21 cellular contexts compared by ENCODE assay signal in the genomic region with DNA sequence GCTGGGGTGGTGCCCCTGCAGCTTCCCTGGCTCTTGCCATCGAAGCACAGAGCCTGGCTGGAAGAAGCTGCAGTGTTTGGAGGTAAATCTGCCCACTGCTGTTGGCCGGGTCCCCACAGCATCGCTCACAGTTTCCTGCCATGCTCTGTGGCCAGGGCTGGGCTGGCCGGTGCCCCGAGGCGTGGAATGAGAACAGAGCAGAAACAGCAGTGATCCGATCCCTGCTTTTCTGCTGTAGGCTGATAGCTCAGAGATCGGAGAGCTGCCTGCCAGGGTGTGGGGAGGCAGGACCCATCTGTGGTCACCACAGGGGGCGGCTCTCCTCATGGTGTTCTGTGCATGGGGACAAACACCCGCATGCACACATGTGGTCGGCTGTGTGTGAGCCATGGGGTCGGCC. TPM values are rescaled to one million over a fixed set of nuclear protein-coding genes. Genes with fewer than 3 reads are reported as not detected.
A peak's percentile ranks its signal among the peaks of the same experiment; 100 is the strongest.
DNase-seq lines count a peak whose midpoint lies in the region; ATAC-seq and TF ChIP-seq lines count a peak whose summit lies in the region.
"Had no signal": no experiment of that assay in that cellular context is flagged by ENCODE, and none has a peak within 500 bp of the region (broad histone marks: within the 10 kb centered on the region; RNA-seq: fewer than 3 reads in every experiment).

No MANE protein-coding gene starts in this region.

- H3K9me3 Mint-ChIP-seq in stimulated activated memory B cell treated with anti-CD40 and anti-IgM and Interleukin-4, amounts not matched to agents 10 μg/mL and 1 μg/mL and 100 μg/mL, for 72 hours, result no peaks in the 10 kb centered on the region
- H3K9me3 Mint-ChIP-seq: activated CD4-positive, alpha-beta T cell treated with anti-CD3 and anti-CD28 coated beads, Interleukin-2, amount 10 ng/mL, durations not matched to agents 7 days and 5 days; activated naive CD8-positive, alpha-beta T cell treated with anti-CD3 and anti-CD28 coated beads for 36 hours; activated T-cell treated with anti-CD3 and anti-CD28 coated beads, Interleukin-2, amount 50 U/mL, for 24 hours; stimulated activated naive B cell treated with anti-CD40 and anti-IgM and Interleukin-4, amounts not matched to agents 10 μg/mL and 1 μg/mL and 100 μg/mL, for 72 hours; type B pancreatic cell; WTC11 had no signal

- no peaks in the 10 kb centered on the region for H3K4me1 Mint-ChIP-seq in stimulated activated memory B cell treated with anti-CD40 and anti-IgM and Interleukin-4, amounts not matched to agents 10 μg/mL and 1 μg/mL and 100 μg/mL, for 72 hours
- H3K4me1 Mint-ChIP-seq: activated CD4-positive, alpha-beta T cell treated with anti-CD3 and anti-CD28 coated beads, Interleukin-2, amount 10 ng/mL, durations not matched to agents 7 days and 5 days; activated naive CD8-positive, alpha-beta T cell treated with anti-CD3 and anti-CD28 coated beads for 36 hours; CD4-positive, CD25-positive, alpha-beta regulatory T cell; stimulated activated naive B cell treated with anti-CD40 and anti-IgM and Interleukin-4, amounts not matched to agents 10 μg/mL and 1 μg/mL and 100 μg/mL, for 72 hours; WTC11 had no signal

- in situ Hi-C loops in G401 (cut with HindIII; ENCODE audit: low sequenced_read_pairs), result no loop called here

- no peak overlapping the region for H3K27ac Mint-ChIP-seq in stimulated activated memory B cell treated with anti-CD40 and anti-IgM and Interleukin-4, amounts not matched to agents 10 μg/mL and 1 μg/mL and 100 μg/mL, for 72 hours
- H3K27ac Mint-ChIP-seq: activated CD4-positive, alpha-beta T cell treated with anti-CD3 and anti-CD28 coated beads, Interleukin-2, amount 10 ng/mL, durations not matched to agents 7 days and 5 days; activated naive CD8-positive, alpha-beta T cell treated with anti-CD3 and anti-CD28 coated beads for 36 hours; activated T-cell treated with anti-CD3 and anti-CD28 coated beads, Interleukin-2, amount 50 U/mL, for 24 hours; CD4-positive, CD25-positive, alpha-beta regulatory T cell; stimulated activated naive B cell treated with anti-CD40 and anti-IgM and Interleukin-4, amounts not matched to agents 10 μg/mL and 1 μg/mL and 100 μg/mL, for 72 hours; type B pancreatic cell; WTC11 had no signal

- DNase-seq in G401 (ENCODE audit: low spot score) (peak; percentile 70), ecto neural progenitor cell (ENCODE audit: low spot score) (peak; percentile 39), cortex of kidney (lab: John Stamatoyannopoulos, UW) (no peak), NCI-H146 treated with DMSO at 0.1 percent for 48 hours (lab: John Stamatoyannopoulos, UW; ENCODE audit: unreplicated experiment) (no peak)
- DNase-seq in activated CD4-positive, alpha-beta T cell treated with anti-CD3 and anti-CD28 coated beads, Interleukin-2, amount 50 U/mL, for 4 hours, result no peak
- DNase-seq: activated CD4-positive, alpha-beta T cell treated with anti-CD3 and anti-CD28 coated beads, Interleukin-2, amount 10 ng/mL, durations not matched to agents 7 days and 5 days; activated gamma-delta T cell; activated naive CD8-positive, alpha-beta T cell treated with anti-CD3 and anti-CD28 coated beads for 36 hours; activated T-cell treated with anti-CD3 and anti-CD28 coated beads, Interleukin-2, amount 50 U/mL, for 24 hours; CD4-positive, CD25-positive, alpha-beta regulatory T cell; dermis blood vessel endothelial cell; DMS79 treated with DMSO at 0.1 percent for 48 hours; left ventricle myocardium superior; NCI-H1694 treated with DMSO at 0.1 percent for 48 hours; stimulated activated naive B cell treated with anti-CD40 and anti-IgM and Interleukin-4, amounts not matched to agents 10 μg/mL and 1 μg/mL and 100 μg/mL, for 72 hours had no signal

- H3K36me3 Mint-ChIP-seq in stimulated activated memory B cell treated with anti-CD40 and anti-IgM and Interleukin-4, amounts not matched to agents 10 μg/mL and 1 μg/mL and 100 μg/mL, for 72 hours, result no peaks in the 10 kb centered on the region
- H3K36me3 Mint-ChIP-seq: activated naive CD8-positive, alpha-beta T cell treated with anti-CD3 and anti-CD28 coated beads for 36 hours; CD4-positive, CD25-positive, alpha-beta regulatory T cell; stimulated activated naive B cell treated with anti-CD40 and anti-IgM and Interleukin-4, amounts not matched to agents 10 μg/mL and 1 μg/mL and 100 μg/mL, for 72 hours; type B pancreatic cell; WTC11 had no signal

- no peaks in the 10 kb centered on the region for H3K27me3 Mint-ChIP-seq in stimulated activated memory B cell treated with anti-CD40 and anti-IgM and Interleukin-4, amounts not matched to agents 10 μg/mL and 1 μg/mL and 100 μg/mL, for 72 hours
- H3K27me3 Mint-ChIP-seq: activated CD4-positive, alpha-beta T cell treated with anti-CD3 and anti-CD28 coated beads, Interleukin-2, amount 10 ng/mL, durations not matched to agents 7 days and 5 days; activated naive CD8-positive, alpha-beta T cell treated with anti-CD3 and anti-CD28 coated beads for 36 hours; activated T-cell treated with anti-CD3 and anti-CD28 coated beads, Interleukin-2, amount 50 U/mL, for 24 hours; CD4-positive, CD25-positive, alpha-beta regulatory T cell; stimulated activated naive B cell treated with anti-CD40 and anti-IgM and Interleukin-4, amounts not matched to agents 10 μg/mL and 1 μg/mL and 100 μg/mL, for 72 hours; type B pancreatic cell had no signal

- no peak overlapping the region for H3K4me3 Mint-ChIP-seq in stimulated activated memory B cell treated with anti-CD40 and anti-IgM and Interleukin-4, amounts not matched to agents 10 μg/mL and 1 μg/mL and 100 μg/mL, for 72 hours
- H3K4me3 Mint-ChIP-seq: activated CD4-positive, alpha-beta T cell treated with anti-CD3 and anti-CD28 coated beads, Interleukin-2, amount 10 ng/mL, durations not matched to agents 7 days and 5 days; activated naive CD8-positive, alpha-beta T cell treated with anti-CD3 and anti-CD28 coated beads for 36 hours; activated T-cell treated with anti-CD3 and anti-CD28 coated beads, Interleukin-2, amount 50 U/mL, for 24 hours; CD4-positive, CD25-positive, alpha-beta regulatory T cell; stimulated activated naive B cell treated with anti-CD40 and anti-IgM and Interleukin-4, amounts not matched to agents 10 μg/mL and 1 μg/mL and 100 μg/mL, for 72 hours; type B pancreatic cell; WTC11 had no signal

- ATAC-seq in stimulated activated memory B cell treated with anti-CD40 and anti-IgM and Interleukin-4, amounts not matched to agents 10 μg/mL and 1 μg/mL and 100 μg/mL, for 72 hours, result peak; percentile 28
- ATAC-seq: esophagus mucosa; left ventricle myocardium superior; stimulated activated naive B cell treated with anti-CD40 and anti-IgM and Interleukin-4, amounts not matched to agents 10 μg/mL and 1 μg/mL and 100 μg/mL, for 72 hours; WTC11 had no signal

TF ChIP-seq in PFSK-1, 5 proteins besides CTCF, POLR2A, EP300 and RAD21:
- TF ChIP-seq, protein P1, sequence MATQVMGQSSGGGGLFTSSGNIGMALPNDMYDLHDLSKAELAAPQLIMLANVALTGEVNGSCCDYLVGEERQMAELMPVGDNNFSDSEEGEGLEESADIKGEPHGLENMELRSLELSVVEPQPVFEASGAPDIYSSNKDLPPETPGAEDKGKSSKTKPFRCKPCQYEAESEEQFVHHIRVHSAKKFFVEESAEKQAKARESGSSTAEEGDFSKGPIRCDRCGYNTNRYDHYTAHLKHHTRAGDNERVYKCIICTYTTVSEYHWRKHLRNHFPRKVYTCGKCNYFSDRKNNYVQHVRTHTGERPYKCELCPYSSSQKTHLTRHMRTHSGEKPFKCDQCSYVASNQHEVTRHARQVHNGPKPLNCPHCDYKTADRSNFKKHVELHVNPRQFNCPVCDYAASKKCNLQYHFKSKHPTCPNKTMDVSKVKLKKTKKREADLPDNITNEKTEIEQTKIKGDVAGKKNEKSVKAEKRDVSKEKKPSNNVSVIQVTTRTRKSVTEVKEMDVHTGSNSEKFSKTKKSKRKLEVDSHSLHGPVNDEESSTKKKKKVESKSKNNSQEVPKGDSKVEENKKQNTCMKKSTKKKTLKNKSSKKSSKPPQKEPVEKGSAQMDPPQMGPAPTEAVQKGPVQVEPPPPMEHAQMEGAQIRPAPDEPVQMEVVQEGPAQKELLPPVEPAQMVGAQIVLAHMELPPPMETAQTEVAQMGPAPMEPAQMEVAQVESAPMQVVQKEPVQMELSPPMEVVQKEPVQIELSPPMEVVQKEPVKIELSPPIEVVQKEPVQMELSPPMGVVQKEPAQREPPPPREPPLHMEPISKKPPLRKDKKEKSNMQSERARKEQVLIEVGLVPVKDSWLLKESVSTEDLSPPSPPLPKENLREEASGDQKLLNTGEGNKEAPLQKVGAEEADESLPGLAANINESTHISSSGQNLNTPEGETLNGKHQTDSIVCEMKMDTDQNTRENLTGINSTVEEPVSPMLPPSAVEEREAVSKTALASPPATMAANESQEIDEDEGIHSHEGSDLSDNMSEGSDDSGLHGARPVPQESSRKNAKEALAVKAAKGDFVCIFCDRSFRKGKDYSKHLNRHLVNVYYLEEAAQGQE (IDR thresholded peaks at IDR 0.05; ENCODE audit: insufficient read depth in 1 of 2, low read depth in 2 of 2, low read length in 2 of 2), result no peak
- TF ChIP-seq POLR2AphosphoS5 (IDR thresholded peaks at IDR 0.05; ENCODE audit: low read depth, low read length), result no peak
- TF ChIP-seq FOXP2 (optimal IDR thresholded peaks at IDR 0.05; ENCODE audit: borderline replicate concordance, extremely low read depth, extremely low read length, insufficient read depth), result peak; percentile 40
- TF ChIP-seq TAF1 (IDR thresholded peaks at IDR 0.05; ENCODE audit: borderline replicate concordance, insufficient read depth, low read length), result no peak

RNA-seq across cellular contexts. Expression of a gene that starts 11.5 kb away (rescaled TPM):
- total RNA-seq in G401 (2014; rRNA removed; shearing (Covaris generic)), result 3.6 and 9.5 TPM in 2 replicates
- 2.9 TPM for polyA plus RNA-seq in PFSK-1 (2012; ENCODE audit: insufficient read length, low read depth)
- total RNA-seq: SK-MEL-5 had no signal

Comparison
In these comparisons a context has a peak if more than half of its experiments do, and no peak if none do; other contexts are left out.
1. DNase-seq: peak in G401 (single experiment) and ecto neural progenitor cell (single experiment); none in cortex of kidney (single experiment), activated CD4-positive, alpha-beta T cell treated with anti-CD3 and anti-CD28 coated beads, Interleukin-2, amount 50 U/mL, for 4 hours (0 of 2) and NCI-H146 treated with DMSO at 0.1 percent for 48 hours (single experiment).